Comparison of ENCODE assay signal across 1 cellular context in the genomic region with DNA sequence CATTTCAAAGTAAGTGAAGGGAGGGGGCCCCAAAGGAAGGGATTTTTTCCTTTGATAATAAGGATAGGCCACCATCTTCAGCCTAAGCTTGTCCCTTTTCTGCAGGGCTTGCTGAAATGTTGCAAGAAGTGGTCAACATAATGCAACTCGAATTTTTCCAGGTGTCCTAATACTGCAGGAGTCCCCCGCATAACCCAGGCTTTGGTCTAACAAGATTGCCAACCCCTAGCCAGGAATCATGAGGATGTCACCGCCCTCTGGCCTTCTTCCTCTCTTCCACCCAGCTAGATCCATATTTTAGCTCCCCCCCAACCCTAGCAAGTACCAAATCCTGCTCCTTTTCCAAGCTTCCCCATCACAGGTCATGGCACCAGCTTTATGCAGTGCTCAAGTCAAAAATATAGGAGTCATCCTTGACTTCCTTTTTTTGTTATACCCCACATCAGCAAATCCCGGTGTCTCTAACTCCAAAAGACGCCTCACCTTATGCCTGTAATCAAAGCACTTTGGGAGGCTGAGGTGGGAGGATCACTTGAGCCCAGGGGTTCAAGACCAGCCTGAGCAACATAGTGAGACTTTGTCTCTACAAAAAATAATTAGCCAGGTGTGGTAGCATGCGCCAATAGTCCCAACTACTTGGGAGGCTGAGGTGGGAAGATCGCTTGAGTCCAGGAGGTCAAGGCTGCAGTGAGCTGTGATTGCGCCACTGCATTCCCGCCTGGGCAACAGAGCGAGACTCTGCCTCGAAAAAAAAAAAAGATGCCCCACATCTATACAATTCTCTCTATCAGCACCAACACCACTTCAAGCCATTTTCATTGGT.
TF ChIP-seq lines count a peak whose summit lies in the region.

No MANE protein-coding gene starts in this region.

TF ChIP-seq in HepG2, 621 proteins besides CTCF, POLR2A, EP300 and RAD21 (continued from another document and continues in another):
- TF ChIP-seq, protein P1, sequence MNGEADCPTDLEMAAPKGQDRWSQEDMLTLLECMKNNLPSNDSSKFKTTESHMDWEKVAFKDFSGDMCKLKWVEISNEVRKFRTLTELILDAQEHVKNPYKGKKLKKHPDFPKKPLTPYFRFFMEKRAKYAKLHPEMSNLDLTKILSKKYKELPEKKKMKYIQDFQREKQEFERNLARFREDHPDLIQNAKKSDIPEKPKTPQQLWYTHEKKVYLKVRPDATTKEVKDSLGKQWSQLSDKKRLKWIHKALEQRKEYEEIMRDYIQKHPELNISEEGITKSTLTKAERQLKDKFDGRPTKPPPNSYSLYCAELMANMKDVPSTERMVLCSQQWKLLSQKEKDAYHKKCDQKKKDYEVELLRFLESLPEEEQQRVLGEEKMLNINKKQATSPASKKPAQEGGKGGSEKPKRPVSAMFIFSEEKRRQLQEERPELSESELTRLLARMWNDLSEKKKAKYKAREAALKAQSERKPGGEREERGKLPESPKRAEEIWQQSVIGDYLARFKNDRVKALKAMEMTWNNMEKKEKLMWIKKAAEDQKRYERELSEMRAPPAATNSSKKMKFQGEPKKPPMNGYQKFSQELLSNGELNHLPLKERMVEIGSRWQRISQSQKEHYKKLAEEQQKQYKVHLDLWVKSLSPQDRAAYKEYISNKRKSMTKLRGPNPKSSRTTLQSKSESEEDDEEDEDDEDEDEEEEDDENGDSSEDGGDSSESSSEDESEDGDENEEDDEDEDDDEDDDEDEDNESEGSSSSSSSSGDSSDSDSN (CRISPR knock-in tag; IDR thresholded peaks at IDR 0.05): no peak; the same call in 1 of the 2 replicates
- TF ChIP-seq ZMYM4 (CRISPR knock-in tag; IDR thresholded peaks at IDR 0.05) (peak; percentile 66; the same call in 1 of the 2 replicates), NR2C2 (CRISPR knock-in tag; IDR thresholded peaks at IDR 0.05; ENCODE audit: borderline replicate concordance) (peak; percentile 54; the same call in 1 of the 2 replicates), KLF11 (CRISPR knock-in tag; IDR thresholded peaks at IDR 0.05) (no peak), MTA1 (CRISPR knock-in tag; IDR thresholded peaks at IDR 0.05; ENCODE audit: borderline replicate concordance) (peak; percentile 47; the same call in 1 of the 2 replicates), CREB1 (IDR thresholded peaks at IDR 0.05) (no peak), CREB1 (CRISPR knock-in tag; IDR thresholded peaks at IDR 0.05) (no peak), GZF1 (CRISPR knock-in tag; IDR thresholded peaks at IDR 0.05) (peak; percentile 86; the same call in 1 of the 2 replicates), TBX2 (CRISPR knock-in tag; IDR thresholded peaks at IDR 0.05; ENCODE audit: borderline replicate concordance) (0 out of 2 replicates have a peak, but pooled peaks have one; percentile 33), MXD4 (CRISPR knock-in tag; IDR thresholded peaks at IDR 0.05) (no peak), FOXO1 (CRISPR knock-in tag; IDR thresholded peaks at IDR 0.05) (0 out of 2 replicates have a peak, but pooled peaks have one; percentile 14), ZMYM2 (CRISPR knock-in tag; IDR thresholded peaks at IDR 0.05) (peak; percentile 74; the same call in 1 of the 2 replicates), ZNF296 (CRISPR knock-in tag; conservative IDR thresholded peaks at IDR 0.05) (no peak), NRL (CRISPR knock-in tag; IDR thresholded peaks at IDR 0.05; ENCODE audit: borderline replicate concordance) (no peak), NFE2L2 (IDR thresholded peaks at IDR 0.05; ENCODE audit: low read length) (no peak), ISL2 (CRISPR knock-in tag; IDR thresholded peaks at IDR 0.05) (peak; percentile 29; the same call in 1 of the 2 replicates), RXRA (CRISPR knock-in tag; IDR thresholded peaks at IDR 0.05) (peak; percentile 59; the same call in 1 of the 2 replicates), CBX5 (CRISPR knock-in tag; IDR thresholded peaks at IDR 0.05; ENCODE audit: borderline replicate concordance) (peak; percentile 72; the same call in 1 of the 2 replicates), ZNF264 (CRISPR knock-in tag; IDR thresholded peaks at IDR 0.05) (peak; percentile 33; the same call in 1 of the 2 replicates), FOSL2 (CRISPR knock-in tag; IDR thresholded peaks at IDR 0.05) (peak; percentile 27; the same call in 1 of the 2 replicates), ZBTB3 (CRISPR knock-in tag; IDR thresholded peaks at IDR 0.05; ENCODE audit: borderline replicate concordance, low read depth) (0 out of 2 replicates have a peak, but pooled peaks have one; percentile 36), ZNF577 (CRISPR knock-in tag; IDR thresholded peaks at IDR 0.05; ENCODE audit: borderline replicate concordance, low read depth) (no peak), ESRRA (CRISPR knock-in tag; IDR thresholded peaks at IDR 0.05; ENCODE audit: low read depth) (0 out of 2 replicates have a peak, but pooled peaks have one; percentile 44), BCL6 (CRISPR knock-in tag; IDR thresholded peaks at IDR 0.05) (peak; percentile 17; the same call in 1 of the 2 replicates), SP2 (CRISPR knock-in tag; IDR thresholded peaks at IDR 0.05) (0 out of 2 replicates have a peak, but pooled peaks have one; percentile 22), CEBPG (CRISPR knock-in tag; IDR thresholded peaks at IDR 0.05) (peak; percentile 86), GATAD2A (CRISPR knock-in tag; IDR thresholded peaks at IDR 0.05) (peak; percentile 73), TEAD3 (CRISPR knock-in tag; optimal IDR thresholded peaks at IDR 0.05; ENCODE audit: borderline replicate concordance) (peak; percentile 71), ZNF263 (CRISPR knock-in tag; IDR thresholded peaks at IDR 0.05) (peak; percentile 49; the same call in 1 of the 2 replicates), ZNF782 (CRISPR knock-in tag; IDR thresholded peaks at IDR 0.05; ENCODE audit: borderline replicate concordance) (0 out of 2 replicates have a peak, but pooled peaks have one; percentile 14), RFX3 (CRISPR knock-in tag; IDR thresholded peaks at IDR 0.05) (no peak), U2AF1 (optimal IDR thresholded peaks at IDR 0.05; ENCODE audit: low read depth, low read length) (no peak), RELA (CRISPR knock-in tag; IDR thresholded peaks at IDR 0.05) (no peak)
- TF ChIP-seq, protein P2, sequence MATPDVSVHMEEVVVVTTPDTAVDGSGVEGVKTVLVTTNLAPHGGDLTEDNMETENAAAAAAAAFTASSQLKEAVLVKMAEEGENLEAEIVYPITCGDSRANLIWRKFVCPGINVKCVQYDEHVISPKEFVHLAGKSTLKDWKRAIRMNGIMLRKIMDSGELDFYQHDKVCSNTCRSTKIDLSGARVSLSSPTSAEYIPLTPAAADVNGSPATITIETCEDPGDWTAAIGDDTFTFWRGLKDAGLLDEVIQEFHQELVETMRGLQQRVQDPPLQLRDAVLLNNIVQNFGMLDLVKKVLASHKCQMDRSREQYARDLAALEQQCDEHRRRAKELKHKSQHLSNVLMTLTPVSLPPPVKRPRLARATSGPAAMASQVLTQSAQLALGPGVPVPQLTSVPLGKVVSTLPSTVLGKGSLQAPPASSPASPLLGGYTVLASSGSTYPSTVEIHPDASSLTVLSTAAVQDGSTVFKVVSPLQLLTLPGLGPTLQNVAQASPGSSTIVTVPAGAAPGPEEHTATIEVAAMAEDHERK (CRISPR knock-in tag; IDR thresholded peaks at IDR 0.05; ENCODE audit: low read depth): no peak
- TF ChIP-seq, protein P3, sequence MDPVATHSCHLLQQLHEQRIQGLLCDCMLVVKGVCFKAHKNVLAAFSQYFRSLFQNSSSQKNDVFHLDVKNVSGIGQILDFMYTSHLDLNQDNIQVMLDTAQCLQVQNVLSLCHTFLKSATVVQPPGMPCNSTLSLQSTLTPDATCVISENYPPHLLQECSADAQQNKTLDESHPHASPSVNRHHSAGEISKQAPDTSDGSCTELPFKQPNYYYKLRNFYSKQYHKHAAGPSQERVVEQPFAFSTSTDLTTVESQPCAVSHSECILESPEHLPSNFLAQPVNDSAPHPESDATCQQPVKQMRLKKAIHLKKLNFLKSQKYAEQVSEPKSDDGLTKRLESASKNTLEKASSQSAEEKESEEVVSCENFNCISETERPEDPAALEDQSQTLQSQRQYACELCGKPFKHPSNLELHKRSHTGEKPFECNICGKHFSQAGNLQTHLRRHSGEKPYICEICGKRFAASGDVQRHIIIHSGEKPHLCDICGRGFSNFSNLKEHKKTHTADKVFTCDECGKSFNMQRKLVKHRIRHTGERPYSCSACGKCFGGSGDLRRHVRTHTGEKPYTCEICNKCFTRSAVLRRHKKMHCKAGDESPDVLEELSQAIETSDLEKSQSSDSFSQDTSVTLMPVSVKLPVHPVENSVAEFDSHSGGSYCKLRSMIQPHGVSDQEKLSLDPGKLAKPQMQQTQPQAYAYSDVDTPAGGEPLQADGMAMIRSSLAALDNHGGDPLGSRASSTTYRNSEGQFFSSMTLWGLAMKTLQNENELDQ (CRISPR knock-in tag; IDR thresholded peaks at IDR 0.05; ENCODE audit: borderline replicate concordance): no peak
- TF ChIP-seq, protein P4, sequence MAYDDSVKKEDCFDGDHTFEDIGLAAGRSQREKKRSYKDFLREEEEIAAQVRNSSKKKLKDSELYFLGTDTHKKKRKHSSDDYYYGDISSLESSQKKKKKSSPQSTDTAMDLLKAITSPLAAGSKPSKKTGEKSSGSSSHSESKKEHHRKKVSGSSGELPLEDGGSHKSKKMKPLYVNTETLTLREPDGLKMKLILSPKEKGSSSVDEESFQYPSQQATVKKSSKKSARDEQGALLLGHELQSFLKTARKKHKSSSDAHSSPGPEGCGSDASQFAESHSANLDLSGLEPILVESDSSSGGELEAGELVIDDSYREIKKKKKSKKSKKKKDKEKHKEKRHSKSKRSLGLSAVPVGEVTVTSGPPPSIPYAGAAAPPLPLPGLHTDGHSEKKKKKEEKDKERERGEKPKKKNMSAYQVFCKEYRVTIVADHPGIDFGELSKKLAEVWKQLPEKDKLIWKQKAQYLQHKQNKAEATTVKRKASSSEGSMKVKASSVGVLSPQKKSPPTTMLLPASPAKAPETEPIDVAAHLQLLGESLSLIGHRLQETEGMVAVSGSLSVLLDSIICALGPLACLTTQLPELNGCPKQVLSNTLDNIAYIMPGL (CRISPR knock-in tag; IDR thresholded peaks at IDR 0.05; ENCODE audit: borderline replicate concordance in 1 of 2, low read depth in 1 of 2): no peak
- TF ChIP-seq, protein P5, sequence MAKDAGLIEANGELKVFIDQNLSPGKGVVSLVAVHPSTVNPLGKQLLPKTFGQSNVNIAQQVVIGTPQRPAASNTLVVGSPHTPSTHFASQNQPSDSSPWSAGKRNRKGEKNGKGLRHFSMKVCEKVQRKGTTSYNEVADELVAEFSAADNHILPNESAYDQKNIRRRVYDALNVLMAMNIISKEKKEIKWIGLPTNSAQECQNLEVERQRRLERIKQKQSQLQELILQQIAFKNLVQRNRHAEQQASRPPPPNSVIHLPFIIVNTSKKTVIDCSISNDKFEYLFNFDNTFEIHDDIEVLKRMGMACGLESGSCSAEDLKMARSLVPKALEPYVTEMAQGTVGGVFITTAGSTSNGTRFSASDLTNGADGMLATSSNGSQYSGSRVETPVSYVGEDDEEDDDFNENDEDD (CRISPR knock-in tag; IDR thresholded peaks at IDR 0.05; ENCODE audit: borderline replicate concordance): 0 out of 2 replicates have a peak, but pooled peaks have one; percentile 13
- TF ChIP-seq, protein P6, sequence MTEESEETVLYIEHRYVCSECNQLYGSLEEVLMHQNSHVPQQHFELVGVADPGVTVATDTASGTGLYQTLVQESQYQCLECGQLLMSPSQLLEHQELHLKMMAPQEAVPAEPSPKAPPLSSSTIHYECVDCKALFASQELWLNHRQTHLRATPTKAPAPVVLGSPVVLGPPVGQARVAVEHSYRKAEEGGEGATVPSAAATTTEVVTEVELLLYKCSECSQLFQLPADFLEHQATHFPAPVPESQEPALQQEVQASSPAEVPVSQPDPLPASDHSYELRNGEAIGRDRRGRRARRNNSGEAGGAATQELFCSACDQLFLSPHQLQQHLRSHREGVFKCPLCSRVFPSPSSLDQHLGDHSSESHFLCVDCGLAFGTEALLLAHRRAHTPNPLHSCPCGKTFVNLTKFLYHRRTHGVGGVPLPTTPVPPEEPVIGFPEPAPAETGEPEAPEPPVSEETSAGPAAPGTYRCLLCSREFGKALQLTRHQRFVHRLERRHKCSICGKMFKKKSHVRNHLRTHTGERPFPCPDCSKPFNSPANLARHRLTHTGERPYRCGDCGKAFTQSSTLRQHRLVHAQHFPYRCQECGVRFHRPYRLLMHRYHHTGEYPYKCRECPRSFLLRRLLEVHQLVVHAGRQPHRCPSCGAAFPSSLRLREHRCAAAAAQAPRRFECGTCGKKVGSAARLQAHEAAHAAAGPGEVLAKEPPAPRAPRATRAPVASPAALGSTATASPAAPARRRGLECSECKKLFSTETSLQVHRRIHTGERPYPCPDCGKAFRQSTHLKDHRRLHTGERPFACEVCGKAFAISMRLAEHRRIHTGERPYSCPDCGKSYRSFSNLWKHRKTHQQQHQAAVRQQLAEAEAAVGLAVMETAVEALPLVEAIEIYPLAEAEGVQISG (CRISPR knock-in tag; IDR thresholded peaks at IDR 0.05): peak; percentile 35; the same call in 1 of the 2 replicates
- TF ChIP-seq, protein P7, sequence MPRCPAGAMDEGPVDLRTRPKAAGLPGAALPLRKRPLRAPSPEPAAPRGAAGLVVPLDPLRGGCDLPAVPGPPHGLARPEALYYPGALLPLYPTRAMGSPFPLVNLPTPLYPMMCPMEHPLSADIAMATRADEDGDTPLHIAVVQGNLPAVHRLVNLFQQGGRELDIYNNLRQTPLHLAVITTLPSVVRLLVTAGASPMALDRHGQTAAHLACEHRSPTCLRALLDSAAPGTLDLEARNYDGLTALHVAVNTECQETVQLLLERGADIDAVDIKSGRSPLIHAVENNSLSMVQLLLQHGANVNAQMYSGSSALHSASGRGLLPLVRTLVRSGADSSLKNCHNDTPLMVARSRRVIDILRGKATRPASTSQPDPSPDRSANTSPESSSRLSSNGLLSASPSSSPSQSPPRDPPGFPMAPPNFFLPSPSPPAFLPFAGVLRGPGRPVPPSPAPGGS (CRISPR knock-in tag; IDR thresholded peaks at IDR 0.05): no peak
- TF ChIP-seq, protein P8, sequence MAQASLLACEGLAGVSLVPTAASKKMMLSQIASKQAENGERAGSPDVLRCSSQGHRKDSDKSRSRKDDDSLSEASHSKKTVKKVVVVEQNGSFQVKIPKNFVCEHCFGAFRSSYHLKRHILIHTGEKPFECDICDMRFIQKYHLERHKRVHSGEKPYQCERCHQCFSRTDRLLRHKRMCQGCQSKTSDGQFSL (CRISPR knock-in tag; IDR thresholded peaks at IDR 0.05): 0 out of 2 replicates have a peak, but pooled peaks have one; percentile 29
- TF ChIP-seq, protein P9, sequence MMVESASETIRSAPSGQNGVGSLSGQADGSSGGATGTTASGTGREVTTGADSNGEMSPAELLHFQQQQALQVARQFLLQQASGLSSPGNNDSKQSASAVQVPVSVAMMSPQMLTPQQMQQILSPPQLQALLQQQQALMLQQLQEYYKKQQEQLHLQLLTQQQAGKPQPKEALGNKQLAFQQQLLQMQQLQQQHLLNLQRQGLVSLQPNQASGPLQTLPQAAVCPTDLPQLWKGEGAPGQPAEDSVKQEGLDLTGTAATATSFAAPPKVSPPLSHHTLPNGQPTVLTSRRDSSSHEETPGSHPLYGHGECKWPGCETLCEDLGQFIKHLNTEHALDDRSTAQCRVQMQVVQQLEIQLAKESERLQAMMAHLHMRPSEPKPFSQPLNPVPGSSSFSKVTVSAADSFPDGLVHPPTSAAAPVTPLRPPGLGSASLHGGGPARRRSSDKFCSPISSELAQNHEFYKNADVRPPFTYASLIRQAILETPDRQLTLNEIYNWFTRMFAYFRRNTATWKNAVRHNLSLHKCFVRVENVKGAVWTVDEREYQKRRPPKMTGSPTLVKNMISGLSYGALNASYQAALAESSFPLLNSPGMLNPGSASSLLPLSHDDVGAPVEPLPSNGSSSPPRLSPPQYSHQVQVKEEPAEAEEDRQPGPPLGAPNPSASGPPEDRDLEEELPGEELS (CRISPR knock-in tag; IDR thresholded peaks at IDR 0.05): peak; percentile 55; the same call in 1 of the 2 replicates
